In genomic region chr22:47631571-47632102, GRCh38 we compare ENCODE assay signal across 15 cellular contexts.
DNase-seq lines count a peak whose midpoint lies in the region; ATAC-seq and TF ChIP-seq lines count a peak whose summit lies in the region.
"Had no signal": no experiment of that assay in that cellular context is flagged by ENCODE, and none has a peak within 500 bp of the region (broad histone marks: within the 10 kb centered on the region; RNA-seq: fewer than 3 reads in every experiment).

No MANE protein-coding gene starts in this region.

- TF ChIP-seq POLR2A in body of pancreas (IDR thresholded peaks at IDR 0.05) = no peak

- WGBS in body of pancreas, 2 donors = 78% methylated on average over 31 of the region's 31 CpGs

- no peak overlapping the region for H3K4me3 ChIP-seq in body of pancreas
- H3K4me3 ChIP-seq: ascending aorta, upper lobe of left lung had no signal

- no peaks in the 10 kb centered on the region for H3K9me3 ChIP-seq in body of pancreas
- H3K9me3 ChIP-seq: ascending aorta, upper lobe of left lung had no signal

- no peaks in the 10 kb centered on the region for H3K27me3 ChIP-seq in body of pancreas
- H3K27me3 ChIP-seq: ascending aorta, upper lobe of left lung had no signal

- no peaks in the 10 kb centered on the region for H3K4me1 ChIP-seq in body of pancreas
- H3K4me1 ChIP-seq: ascending aorta, upper lobe of left lung had no signal

- no peaks in the 10 kb centered on the region for H3K36me3 ChIP-seq in body of pancreas (replicated peaks in 1 of 2; ENCODE audit: insufficient read depth in 1 of 2, low read depth in 2 of 2)
- H3K36me3 ChIP-seq: ascending aorta, upper lobe of left lung had no signal

- peak; percentile 90 for DNase-seq in COLO829 (ENCODE audit: low spot score)
- peak; percentile 51 for DNase-seq in NCI-H1092 treated with DMSO at 0.1 percent for 48 hours (lab: John Stamatoyannopoulos, UW)
- peak; percentile 3 for DNase-seq in OCI-M1 (lab: John Stamatoyannopoulos, UW)
- DNase-seq in inferior parietal cortex (ENCODE audit: extremely low spot score) = peak; percentile 48
- DNase-seq in body of pancreas = no peak
- DNase-seq in NCI-H2171 (lab: John Stamatoyannopoulos, UW) = no peak
- DNase-seq in GM13976 (ENCODE audit: low spot score) = no peak
- DNase-seq: activated B cell treated with CpG ODN at 0.5 μM for 24 hours; activated T-cell treated with anti-CD3 and anti-CD28 coated beads, Interleukin-2, amount 50 U/mL, for 24 hours; effector CD8-positive, alpha-beta T cell; MV-4-11; nephron progenitor cell; upper lobe of left lung had no signal

- intact Hi-C loops in body of pancreas (cut with DNase I) = no loop called here

- ATAC-seq in body of pancreas (no peak), HG03520 (IDR thresholded peaks at IDR 0.05; ENCODE audit: unreplicated experiment) (no peak)

- in situ Hi-C loops in GM13976 (cut with MboI; ENCODE audit: low sequenced_read_pairs, unreplicated experiment) = no loop called here

- no peak overlapping the region for H3K27ac ChIP-seq in body of pancreas
- H3K27ac ChIP-seq: ascending aorta, upper lobe of left lung had no signal

- TF ChIP-seq CTCF in body of pancreas (IDR thresholded peaks at IDR 0.05) (no peak), GM13976 (IDR thresholded peaks at IDR 0.05; ENCODE audit: borderline replicate concordance, control extremely low read depth, extremely low read depth, insufficient read depth, missing control alignments) (no peak)

Comparison
In these comparisons a context has a peak if more than half of its experiments do, and no peak if none do; other contexts are left out.
1. DNase-seq: peak in COLO829 (single experiment), NCI-H1092 treated with DMSO at 0.1 percent for 48 hours (single experiment), OCI-M1 (single experiment) and inferior parietal cortex (single experiment); none in body of pancreas (0 of 4), NCI-H2171 (single experiment) and GM13976 (single experiment).